2 cellular contexts compared by ENCODE assay signal in the genomic region with DNA sequence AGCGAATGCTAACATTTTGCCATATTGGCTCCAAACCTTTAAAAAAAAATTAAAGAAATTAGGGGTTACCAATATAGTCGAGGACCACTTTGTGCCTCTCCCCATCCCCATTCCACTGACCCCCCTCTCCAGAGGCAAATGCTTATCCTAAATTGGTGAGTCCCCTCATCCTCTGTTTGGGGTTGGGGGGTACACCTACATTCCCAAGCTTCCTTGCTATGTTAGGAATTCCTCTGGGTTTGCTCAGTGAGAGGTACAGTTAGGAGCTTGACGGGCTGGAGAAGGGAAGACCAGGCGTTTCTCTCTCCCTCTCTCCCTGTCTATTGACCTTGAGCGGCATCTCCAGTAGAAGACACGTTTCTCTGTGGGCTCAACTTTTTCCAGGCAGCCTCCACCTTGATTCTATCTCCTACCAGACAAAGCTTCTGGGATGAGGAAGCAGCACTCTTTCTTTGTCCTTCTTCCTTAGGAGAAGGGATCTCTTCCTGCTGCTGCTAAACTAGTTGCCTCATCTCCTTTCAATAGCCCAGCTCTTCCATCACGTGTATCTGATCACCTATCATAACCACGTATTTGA.
TF ChIP-seq lines count a peak whose summit lies in the region.

No MANE protein-coding gene starts in this region.

TF ChIP-seq in GM23338, 12 proteins besides CTCF, POLR2A, EP300 and RAD21:
- TF ChIP-seq NANOG (IDR thresholded peaks at IDR 0.05; ENCODE audit: borderline replicate concordance) (no peak), EZH2phosphoT487 (IDR thresholded peaks at IDR 0.05; ENCODE audit: unreplicated experiment) (no peak), EZH2 (IDR thresholded peaks at IDR 0.05; ENCODE audit: low read depth, unreplicated experiment) (no peak)
- TF ChIP-seq, protein P1, sequence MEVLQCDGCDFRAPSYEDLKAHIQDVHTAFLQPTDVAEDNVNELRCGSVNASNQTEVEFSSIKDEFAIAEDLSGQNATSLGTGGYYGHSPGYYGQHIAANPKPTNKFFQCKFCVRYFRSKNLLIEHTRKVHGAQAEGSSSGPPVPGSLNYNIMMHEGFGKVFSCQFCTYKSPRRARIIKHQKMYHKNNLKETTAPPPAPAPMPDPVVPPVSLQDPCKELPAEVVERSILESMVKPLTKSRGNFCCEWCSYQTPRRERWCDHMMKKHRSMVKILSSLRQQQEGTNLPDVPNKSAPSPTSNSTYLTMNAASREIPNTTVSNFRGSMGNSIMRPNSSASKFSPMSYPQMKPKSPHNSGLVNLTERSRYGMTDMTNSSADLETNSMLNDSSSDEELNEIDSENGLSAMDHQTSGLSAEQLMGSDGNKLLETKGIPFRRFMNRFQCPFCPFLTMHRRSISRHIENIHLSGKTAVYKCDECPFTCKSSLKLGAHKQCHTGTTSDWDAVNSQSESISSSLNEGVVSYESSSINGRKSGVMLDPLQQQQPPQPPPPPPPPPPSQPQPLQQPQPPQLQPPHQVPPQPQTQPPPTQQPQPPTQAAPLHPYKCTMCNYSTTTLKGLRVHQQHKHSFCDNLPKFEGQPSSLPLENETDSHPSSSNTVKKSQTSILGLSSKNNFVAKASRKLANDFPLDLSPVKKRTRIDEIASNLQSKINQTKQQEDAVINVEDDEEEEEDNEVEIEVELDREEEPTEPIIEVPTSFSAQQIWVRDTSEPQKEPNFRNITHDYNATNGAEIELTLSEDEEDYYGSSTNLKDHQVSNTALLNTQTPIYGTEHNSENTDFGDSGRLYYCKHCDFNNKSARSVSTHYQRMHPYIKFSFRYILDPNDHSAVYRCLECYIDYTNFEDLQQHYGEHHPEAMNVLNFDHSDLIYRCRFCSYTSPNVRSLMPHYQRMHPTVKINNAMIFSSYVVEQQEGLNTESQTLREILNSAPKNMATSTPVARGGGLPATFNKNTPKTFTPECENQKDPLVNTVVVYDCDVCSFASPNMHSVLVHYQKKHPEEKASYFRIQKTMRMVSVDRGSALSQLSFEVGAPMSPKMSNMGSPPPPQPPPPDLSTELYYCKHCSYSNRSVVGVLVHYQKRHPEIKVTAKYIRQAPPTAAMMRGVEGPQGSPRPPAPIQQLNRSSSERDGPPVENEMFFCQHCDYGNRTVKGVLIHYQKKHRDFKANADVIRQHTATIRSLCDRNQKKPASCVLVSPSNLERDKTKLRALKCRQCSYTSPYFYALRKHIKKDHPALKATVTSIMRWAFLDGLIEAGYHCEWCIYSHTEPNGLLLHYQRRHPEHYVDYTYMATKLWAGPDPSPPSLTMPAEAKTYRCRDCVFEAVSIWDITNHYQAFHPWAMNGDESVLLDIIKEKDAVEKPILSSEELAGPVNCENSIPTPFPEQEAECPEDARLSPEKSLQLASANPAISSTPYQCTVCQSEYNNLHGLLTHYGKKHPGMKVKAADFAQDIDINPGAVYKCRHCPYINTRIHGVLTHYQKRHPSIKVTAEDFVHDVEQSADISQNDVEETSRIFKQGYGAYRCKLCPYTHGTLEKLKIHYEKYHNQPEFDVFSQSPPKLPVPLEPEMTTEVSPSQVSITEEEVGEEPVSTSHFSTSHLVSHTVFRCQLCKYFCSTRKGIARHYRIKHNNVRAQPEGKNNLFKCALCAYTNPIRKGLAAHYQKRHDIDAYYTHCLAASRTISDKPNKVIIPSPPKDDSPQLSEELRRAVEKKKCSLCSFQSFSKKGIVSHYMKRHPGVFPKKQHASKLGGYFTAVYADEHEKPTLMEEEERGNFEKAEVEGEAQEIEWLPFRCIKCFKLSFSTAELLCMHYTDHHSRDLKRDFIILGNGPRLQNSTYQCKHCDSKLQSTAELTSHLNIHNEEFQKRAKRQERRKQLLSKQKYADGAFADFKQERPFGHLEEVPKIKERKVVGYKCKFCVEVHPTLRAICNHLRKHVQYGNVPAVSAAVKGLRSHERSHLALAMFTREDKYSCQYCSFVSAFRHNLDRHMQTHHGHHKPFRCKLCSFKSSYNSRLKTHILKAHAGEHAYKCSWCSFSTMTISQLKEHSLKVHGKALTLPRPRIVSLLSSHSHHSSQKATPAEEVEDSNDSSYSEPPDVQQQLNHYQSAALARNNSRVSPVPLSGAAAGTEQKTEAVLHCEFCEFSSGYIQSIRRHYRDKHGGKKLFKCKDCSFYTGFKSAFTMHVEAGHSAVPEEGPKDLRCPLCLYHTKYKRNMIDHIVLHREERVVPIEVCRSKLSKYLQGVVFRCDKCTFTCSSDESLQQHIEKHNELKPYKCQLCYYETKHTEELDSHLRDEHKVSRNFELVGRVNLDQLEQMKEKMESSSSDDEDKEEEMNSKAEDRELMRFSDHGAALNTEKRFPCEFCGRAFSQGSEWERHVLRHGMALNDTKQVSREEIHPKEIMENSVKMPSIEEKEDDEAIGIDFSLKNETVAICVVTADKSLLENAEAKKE (CRISPR knock-in tag; IDR thresholded peaks at IDR 0.05) = no peak
- TF ChIP-seq, protein P2, sequence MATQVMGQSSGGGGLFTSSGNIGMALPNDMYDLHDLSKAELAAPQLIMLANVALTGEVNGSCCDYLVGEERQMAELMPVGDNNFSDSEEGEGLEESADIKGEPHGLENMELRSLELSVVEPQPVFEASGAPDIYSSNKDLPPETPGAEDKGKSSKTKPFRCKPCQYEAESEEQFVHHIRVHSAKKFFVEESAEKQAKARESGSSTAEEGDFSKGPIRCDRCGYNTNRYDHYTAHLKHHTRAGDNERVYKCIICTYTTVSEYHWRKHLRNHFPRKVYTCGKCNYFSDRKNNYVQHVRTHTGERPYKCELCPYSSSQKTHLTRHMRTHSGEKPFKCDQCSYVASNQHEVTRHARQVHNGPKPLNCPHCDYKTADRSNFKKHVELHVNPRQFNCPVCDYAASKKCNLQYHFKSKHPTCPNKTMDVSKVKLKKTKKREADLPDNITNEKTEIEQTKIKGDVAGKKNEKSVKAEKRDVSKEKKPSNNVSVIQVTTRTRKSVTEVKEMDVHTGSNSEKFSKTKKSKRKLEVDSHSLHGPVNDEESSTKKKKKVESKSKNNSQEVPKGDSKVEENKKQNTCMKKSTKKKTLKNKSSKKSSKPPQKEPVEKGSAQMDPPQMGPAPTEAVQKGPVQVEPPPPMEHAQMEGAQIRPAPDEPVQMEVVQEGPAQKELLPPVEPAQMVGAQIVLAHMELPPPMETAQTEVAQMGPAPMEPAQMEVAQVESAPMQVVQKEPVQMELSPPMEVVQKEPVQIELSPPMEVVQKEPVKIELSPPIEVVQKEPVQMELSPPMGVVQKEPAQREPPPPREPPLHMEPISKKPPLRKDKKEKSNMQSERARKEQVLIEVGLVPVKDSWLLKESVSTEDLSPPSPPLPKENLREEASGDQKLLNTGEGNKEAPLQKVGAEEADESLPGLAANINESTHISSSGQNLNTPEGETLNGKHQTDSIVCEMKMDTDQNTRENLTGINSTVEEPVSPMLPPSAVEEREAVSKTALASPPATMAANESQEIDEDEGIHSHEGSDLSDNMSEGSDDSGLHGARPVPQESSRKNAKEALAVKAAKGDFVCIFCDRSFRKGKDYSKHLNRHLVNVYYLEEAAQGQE (IDR thresholded peaks at IDR 0.05; ENCODE audit: unreplicated experiment) = no peak
- TF ChIP-seq, protein P3, sequence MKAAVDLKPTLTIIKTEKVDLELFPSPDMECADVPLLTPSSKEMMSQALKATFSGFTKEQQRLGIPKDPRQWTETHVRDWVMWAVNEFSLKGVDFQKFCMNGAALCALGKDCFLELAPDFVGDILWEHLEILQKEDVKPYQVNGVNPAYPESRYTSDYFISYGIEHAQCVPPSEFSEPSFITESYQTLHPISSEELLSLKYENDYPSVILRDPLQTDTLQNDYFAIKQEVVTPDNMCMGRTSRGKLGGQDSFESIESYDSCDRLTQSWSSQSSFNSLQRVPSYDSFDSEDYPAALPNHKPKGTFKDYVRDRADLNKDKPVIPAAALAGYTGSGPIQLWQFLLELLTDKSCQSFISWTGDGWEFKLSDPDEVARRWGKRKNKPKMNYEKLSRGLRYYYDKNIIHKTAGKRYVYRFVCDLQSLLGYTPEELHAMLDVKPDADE (IDR thresholded peaks at IDR 0.05) = no peak

TF ChIP-seq in HepG2, 621 proteins besides CTCF, POLR2A, EP300 and RAD21:
- TF ChIP-seq POLR2G (IDR thresholded peaks at IDR 0.05; ENCODE audit: low read depth, low read length) (0 out of 2 replicates have a peak, but pooled peaks have one; percentile 59), ZNF136 (CRISPR knock-in tag; IDR thresholded peaks at IDR 0.05; ENCODE audit: low read depth) (no peak), RBFOX2 (IDR thresholded peaks at IDR 0.05; ENCODE audit: low read depth, low read length) (peak; percentile 26; the same call in 1 of the 2 replicates), SUZ12 (IDR thresholded peaks at IDR 0.05; ENCODE audit: low read depth, low read length) (no peak)
- TF ChIP-seq, protein P4, sequence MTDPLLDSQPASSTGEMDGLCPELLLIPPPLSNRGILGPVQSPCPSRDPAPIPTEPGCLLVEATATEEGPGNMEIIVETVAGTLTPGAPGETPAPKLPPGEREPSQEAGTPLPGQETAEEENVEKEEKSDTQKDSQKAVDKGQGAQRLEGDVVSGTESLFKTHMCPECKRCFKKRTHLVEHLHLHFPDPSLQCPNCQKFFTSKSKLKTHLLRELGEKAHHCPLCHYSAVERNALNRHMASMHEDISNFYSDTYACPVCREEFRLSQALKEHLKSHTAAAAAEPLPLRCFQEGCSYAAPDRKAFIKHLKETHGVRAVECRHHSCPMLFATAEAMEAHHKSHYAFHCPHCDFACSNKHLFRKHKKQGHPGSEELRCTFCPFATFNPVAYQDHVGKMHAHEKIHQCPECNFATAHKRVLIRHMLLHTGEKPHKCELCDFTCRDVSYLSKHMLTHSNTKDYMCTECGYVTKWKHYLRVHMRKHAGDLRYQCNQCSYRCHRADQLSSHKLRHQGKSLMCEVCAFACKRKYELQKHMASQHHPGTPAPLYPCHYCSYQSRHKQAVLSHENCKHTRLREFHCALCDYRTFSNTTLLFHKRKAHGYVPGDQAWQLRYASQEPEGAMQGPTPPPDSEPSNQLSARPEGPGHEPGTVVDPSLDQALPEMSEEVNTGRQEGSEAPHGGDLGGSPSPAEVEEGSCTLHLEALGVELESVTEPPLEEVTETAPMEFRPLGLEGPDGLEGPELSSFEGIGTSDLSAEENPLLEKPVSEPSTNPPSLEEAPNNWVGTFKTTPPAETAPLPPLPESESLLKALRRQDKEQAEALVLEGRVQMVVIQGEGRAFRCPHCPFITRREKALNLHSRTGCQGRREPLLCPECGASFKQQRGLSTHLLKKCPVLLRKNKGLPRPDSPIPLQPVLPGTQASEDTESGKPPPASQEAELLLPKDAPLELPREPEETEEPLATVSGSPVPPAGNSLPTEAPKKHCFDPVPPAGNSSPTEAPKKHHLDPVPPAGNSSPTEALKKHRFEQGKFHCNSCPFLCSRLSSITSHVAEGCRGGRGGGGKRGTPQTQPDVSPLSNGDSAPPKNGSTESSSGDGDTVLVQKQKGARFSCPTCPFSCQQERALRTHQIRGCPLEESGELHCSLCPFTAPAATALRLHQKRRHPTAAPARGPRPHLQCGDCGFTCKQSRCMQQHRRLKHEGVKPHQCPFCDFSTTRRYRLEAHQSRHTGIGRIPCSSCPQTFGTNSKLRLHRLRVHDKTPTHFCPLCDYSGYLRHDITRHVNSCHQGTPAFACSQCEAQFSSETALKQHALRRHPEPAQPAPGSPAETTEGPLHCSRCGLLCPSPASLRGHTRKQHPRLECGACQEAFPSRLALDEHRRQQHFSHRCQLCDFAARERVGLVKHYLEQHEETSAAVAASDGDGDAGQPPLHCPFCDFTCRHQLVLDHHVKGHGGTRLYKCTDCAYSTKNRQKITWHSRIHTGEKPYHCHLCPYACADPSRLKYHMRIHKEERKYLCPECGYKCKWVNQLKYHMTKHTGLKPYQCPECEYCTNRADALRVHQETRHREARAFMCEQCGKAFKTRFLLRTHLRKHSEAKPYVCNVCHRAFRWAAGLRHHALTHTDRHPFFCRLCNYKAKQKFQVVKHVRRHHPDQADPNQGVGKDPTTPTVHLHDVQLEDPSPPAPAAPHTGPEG (CRISPR knock-in tag; IDR thresholded peaks at IDR 0.05) = no peak
